7 cellular contexts compared by ENCODE assay signal in genomic region chr12:57094194-57095160, GRCh38. TPM values are rescaled to one million over a fixed set of nuclear protein-coding genes. Genes with fewer than 3 reads are reported as not detected.
DNase-seq lines count a peak whose midpoint lies in the region; ATAC-seq lines count a peak whose summit lies in the region.

No MANE protein-coding gene starts in this region.

- peak overlapping the region; percentile 60 for H3K27ac ChIP-seq in layer of hippocampus (ENCODE audit: low read depth, low read length)
- peak overlapping the region; percentile 74 for H3K27ac ChIP-seq in temporal lobe (ENCODE audit: low read depth, low read length)

- no peaks in the 10 kb centered on the region for H3K27me3 Mint-ChIP-seq in activated naive CD8-positive, alpha-beta T cell treated with anti-CD3 and anti-CD28 coated beads, Interleukin-2, amount 50 U/mL, for 24 hours

- ATAC-seq in HG02870 (IDR thresholded peaks at IDR 0.05; ENCODE audit: unreplicated experiment) (peak; percentile 2), GM18861 (IDR thresholded peaks at IDR 0.05; ENCODE audit: unreplicated experiment) (no peak), HG03025 (IDR thresholded peaks at IDR 0.05; ENCODE audit: low FRiP score, unreplicated experiment) (no peak)
- no peak for ATAC-seq in activated naive CD8-positive, alpha-beta T cell treated with anti-CD3 and anti-CD28 coated beads, Interleukin-2, amount 50 U/mL, for 24 hours

- no peaks in the 10 kb centered on the region for H3K27me3 ChIP-seq in layer of hippocampus (ENCODE audit: control insufficient read depth, insufficient read depth, low read length)

- peaks cover 68% of the 10 kb centered on the region for H3K4me1 Mint-ChIP-seq in activated naive CD8-positive, alpha-beta T cell treated with anti-CD3 and anti-CD28 coated beads, Interleukin-2, amount 50 U/mL, for 24 hours

- H3K9me3 Mint-ChIP-seq in activated naive CD8-positive, alpha-beta T cell treated with anti-CD3 and anti-CD28 coated beads, Interleukin-2, amount 50 U/mL, for 24 hours, result no peaks in the 10 kb centered on the region

- H3K27ac Mint-ChIP-seq in activated naive CD8-positive, alpha-beta T cell treated with anti-CD3 and anti-CD28 coated beads, Interleukin-2, amount 50 U/mL, for 24 hours, result peak overlapping the region; percentile 95

- H3K36me3 Mint-ChIP-seq in activated naive CD8-positive, alpha-beta T cell treated with anti-CD3 and anti-CD28 coated beads, Interleukin-2, amount 50 U/mL, for 24 hours (ENCODE audit: low read depth), result peaks cover 64% of the 10 kb centered on the region

- no peak overlapping the region for H3K4me3 Mint-ChIP-seq in activated naive CD8-positive, alpha-beta T cell treated with anti-CD3 and anti-CD28 coated beads, Interleukin-2, amount 50 U/mL, for 24 hours

- no peak for DNase-seq in activated naive CD8-positive, alpha-beta T cell treated with anti-CD3 and anti-CD28 coated beads, Interleukin-2, amount 50 U/mL, for 24 hours
- no peak for DNase-seq in activated effector memory CD4-positive, alpha-beta T cell treated with Interleukin-2 at 50 U/mL for 16 hours

RNA-seq across cellular contexts. Expression of gene NAB2, which starts 5.6 kb away (rescaled TPM):
- total RNA-seq in temporal lobe, result 16.0 TPM

RNA-seq across cellular contexts. Expression of gene NEMP1, which starts 15.9 kb away (rescaled TPM):
- total RNA-seq in temporal lobe, result 6.1 TPM

RNA-seq across cellular contexts. Expression of gene STAT6, which starts 16.7 kb away (rescaled TPM):
- 4.9 TPM for total RNA-seq in temporal lobe

RNA-seq across cellular contexts. Expression of gene LRP1, which starts 33.8 kb away (rescaled TPM):
- total RNA-seq in temporal lobe, result 116 TPM

RNA-seq across cellular contexts. Expression of gene MYO1A, which starts 44.5 kb away (rescaled TPM):
- not detected for total RNA-seq in temporal lobe
